ENCODE assay signal across 8 cellular contexts in the genomic region with DNA sequence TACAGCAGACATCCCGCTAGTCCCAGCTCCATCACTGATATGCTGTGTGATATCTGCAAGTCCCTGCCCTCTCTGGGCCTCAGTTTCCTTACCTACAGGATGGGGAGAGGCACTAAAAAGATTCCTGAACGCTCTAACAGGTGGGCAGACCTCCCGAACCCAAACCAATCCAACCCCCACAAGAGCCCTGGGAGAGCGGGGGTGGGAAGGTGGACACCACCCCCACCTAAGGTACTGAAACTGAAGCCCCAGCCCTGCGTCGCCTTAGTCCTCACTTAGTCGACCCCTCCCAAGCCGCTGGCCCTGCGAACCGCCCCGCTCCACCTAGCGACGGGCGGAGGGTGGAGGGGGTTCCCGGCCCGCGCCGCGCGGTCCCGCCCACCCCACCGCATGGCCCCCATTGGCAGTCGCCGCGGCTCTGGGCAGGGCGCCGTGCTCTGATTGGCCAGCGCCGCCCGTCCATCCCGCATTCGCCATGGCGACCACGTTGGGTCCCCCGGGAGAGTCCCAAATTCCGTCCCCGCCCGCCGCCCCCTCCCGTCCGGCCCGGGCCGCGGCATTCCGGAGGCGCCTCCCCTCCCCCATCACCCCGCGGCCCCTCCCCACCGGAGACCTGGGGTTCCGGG. TPM values are rescaled to one million over a fixed set of nuclear protein-coding genes. Genes with fewer than 3 reads are reported as not detected.
DNase-seq lines count a peak whose midpoint lies in the region; ATAC-seq and TF ChIP-seq lines count a peak whose summit lies in the region.

No MANE protein-coding gene starts in this region.

- H3K27ac ChIP-seq in SJCRH30 (peak overlapping the region; percentile 88), gastroesophageal sphincter (peak overlapping the region; percentile 40 to 95 (median 90)), subcutaneous abdominal adipose tissue (ENCODE audit: low read depth, low read length) (peak overlapping the region; percentile 75)

- DNase-seq in DMS53 treated with DMSO at 0.1 percent for 48 hours (lab: John Stamatoyannopoulos, UW; ENCODE audit: unreplicated experiment), result peak; percentile 55
- peak; percentile 80 for DNase-seq in Jurkat, Clone E6-1 (ENCODE audit: low read depth, low spot score)
- peak; percentile 95 to 96 for DNase-seq in SJCRH30
- peak; percentile 79 to 90 (median 84) for DNase-seq in activated naive CD4-positive, alpha-beta T cell (lab: John Stamatoyannopoulos, UW)
- peak; percentile 46 for DNase-seq in non-pigmented ciliary epithelial cell (ENCODE audit: low read depth)

- H3K4me3 ChIP-seq in Jurkat, Clone E6-1 (ENCODE audit: low read length), result peak overlapping the region; percentile 66
- peak overlapping the region; percentile 99 for H3K4me3 ChIP-seq in SJCRH30
- H3K4me3 ChIP-seq in gastroesophageal sphincter, result peak overlapping the region; percentile 47 to 97
- peak overlapping the region; percentile 81 to 88 (median 86) for H3K4me3 ChIP-seq in subcutaneous abdominal adipose tissue (ENCODE audit: low read depth in 1 of 5, low read length in 5 of 5)

- H3K4me1 ChIP-seq in SJCRH30, result peaks cover 15% of the 10 kb centered on the region
- peaks cover 0 to 64% (median 38%) of the 10 kb centered on the region in 3 donors for H3K4me1 ChIP-seq in gastroesophageal sphincter
- peaks cover 3 to 53% (median 40%) of the 10 kb centered on the region in 5 donors for H3K4me1 ChIP-seq in subcutaneous abdominal adipose tissue (ENCODE audit: control insufficient read depth in 5 of 5, insufficient read depth in 5 of 5, low read length in 5 of 5)

- TF ChIP-seq POLR2A in gastroesophageal sphincter (IDR thresholded peaks at IDR 0.05), result no peak

- peak in 2 of 4 experiments; percentile 31 to 32 for TF ChIP-seq CTCF in gastroesophageal sphincter (IDR thresholded peaks at IDR 0.05)

- no peak for TF ChIP-seq EP300 in gastroesophageal sphincter (IDR thresholded peaks at IDR 0.05)

- ATAC-seq in GM21717 (IDR thresholded peaks at IDR 0.05; ENCODE audit: unreplicated experiment), result peak; percentile 40
- ATAC-seq in gastroesophageal sphincter, result peak; percentile 97

- no peaks in the 10 kb centered on the region for H3K36me3 ChIP-seq in SJCRH30
- H3K36me3 ChIP-seq in gastroesophageal sphincter, result no peaks in the 10 kb centered on the region
- H3K36me3 ChIP-seq in subcutaneous abdominal adipose tissue (ENCODE audit: control insufficient read depth in 5 of 5, insufficient read depth in 5 of 5, low read length in 5 of 5), result no peaks in the 10 kb centered on the region

- H3K9me3 ChIP-seq in SJCRH30 (replicated peaks), result no peaks in the 10 kb centered on the region
- H3K9me3 ChIP-seq in gastroesophageal sphincter, result no peaks in the 10 kb centered on the region
- no peaks in the 10 kb centered on the region for H3K9me3 ChIP-seq in subcutaneous abdominal adipose tissue (ENCODE audit: control insufficient read depth in 5 of 5, low read length in 5 of 5)

- H3K9ac ChIP-seq in subcutaneous abdominal adipose tissue (ENCODE audit: low read length in 5 of 5), result peak overlapping the region in 4 of 5 donors; percentile 78 to 91 (median 82)

- no peaks in the 10 kb centered on the region; the same call in none of the 2 replicates for H3K27me3 ChIP-seq in SJCRH30
- H3K27me3 ChIP-seq in gastroesophageal sphincter, result peaks cover 9% of the 10 kb centered on the region
- peaks cover 0 to 5% (median 0%) of the 10 kb centered on the region in 5 donors for H3K27me3 ChIP-seq in subcutaneous abdominal adipose tissue (ENCODE audit: control insufficient read depth in 5 of 5, insufficient read depth in 4 of 5, low read length in 5 of 5)

- WGBS in gastroesophageal sphincter (ENCODE audit: low coverage in 1 of 2), 2 donors, result 0% methylated on average over 6 of the region's 50 CpGs; no CpG with 5 or more reads in 1 of the 2 donors

RNA-seq across cellular contexts. Expression of a gene that starts 0.6 kb away (rescaled TPM):
- 7.7 TPM for polyA plus RNA-seq in Jurkat, Clone E6-1 (2012; ENCODE audit: insufficient read depth, insufficient read length)
- total RNA-seq in SJCRH30 (2014; rRNA removed; shearing (Covaris generic)), result 9.7 and 11.1 TPM in 2 replicates
- 10 to 100 TPM; 24.4 to 56.6 (median 35.7) TPM for total RNA-seq in gastroesophageal sphincter

RNA-seq across cellular contexts. Expression of a gene that starts 6.7 kb away (rescaled TPM):
- not detected for polyA plus RNA-seq in Jurkat, Clone E6-1 (2012; ENCODE audit: insufficient read depth, insufficient read length)
- not detected in 2 replicates for total RNA-seq in SJCRH30 (2014; rRNA removed; shearing (Covaris generic))
- total RNA-seq in gastroesophageal sphincter, result under 1 TPM in 1 of 4 donors, not detected in 3; 0.40 TPM

RNA-seq across cellular contexts. Expression of a gene that starts 49.5 kb away (rescaled TPM):
- polyA plus RNA-seq in Jurkat, Clone E6-1 (2012; ENCODE audit: insufficient read depth, insufficient read length), result 3.6 TPM
- total RNA-seq in SJCRH30 (2014; rRNA removed; shearing (Covaris generic)), result 10.4 and 13.0 TPM in 2 replicates
- 10 to 100 TPM; 16.6 to 36.6 (median 26.6) TPM for total RNA-seq in gastroesophageal sphincter

Comparison
In these comparisons a context has a peak if more than half of its experiments do, and no peak if none do; other contexts are left out.
1. Peak in every context shown above with its lines: DNase-seq, ATAC-seq, H3K4me3 ChIP-seq and H3K27ac ChIP-seq.